ENCODE assay signal across 33 cellular contexts in genomic region chr11:71482746-71483364, GRCh38. TPM values are rescaled to one million over a fixed set of nuclear protein-coding genes. Genes with fewer than 3 reads are reported as not detected.
"Had no signal": no experiment of that assay in that cellular context is flagged by ENCODE, and none has a peak within 500 bp of the region (broad histone marks: within the 10 kb centered on the region; RNA-seq: fewer than 3 reads in every experiment).

No MANE protein-coding gene starts in this region.

- H3K36me3 ChIP-seq: colonic mucosa, neural progenitor cell, uterus had no signal

- H3K27me3 ChIP-seq: colonic mucosa, esophagus squamous epithelium, heart right ventricle, left lung, neural progenitor cell, tibial nerve, upper lobe of left lung, uterus had no signal

- H3K9me3 ChIP-seq: colonic mucosa, esophagus squamous epithelium, heart right ventricle, left lung, prostate gland, thoracic aorta, tibial nerve, upper lobe of left lung, uterus had no signal

- H3K4me1 ChIP-seq: colonic mucosa, tibial nerve, upper lobe of left lung, uterus had no signal

- H3K9me3 Mint-ChIP-seq: dendritic cell treated with granulocyte-macrophage colony-stimulating factor and Interleukin-4, amounts not matched to agents 40 ng/mL and 50 ng/mL, for 4 days; endodermal cell; memory B cell; nephron; neural progenitor cell; stimulated activated naive B cell treated with anti-CD40 and anti-IgM and Interleukin-4, amounts not matched to agents 10 μg/mL and 1 μg/mL and 100 μg/mL, for 72 hours; stimulated activated naive CD8-positive, alpha-beta T cell treated with anti-CD3 and anti-CD28 coated beads, Interleukin-15, Interleukin-2, amounts not matched to agents 100 ng/mL and 50 ng/mL, for 24 hours had no signal

- H3K27me3 Mint-ChIP-seq: dendritic cell treated with granulocyte-macrophage colony-stimulating factor and Interleukin-4, amounts not matched to agents 40 ng/mL and 50 ng/mL, for 4 days; memory B cell; stimulated activated naive B cell treated with anti-CD40 and anti-IgM and Interleukin-4, amounts not matched to agents 10 μg/mL and 1 μg/mL and 100 μg/mL, for 72 hours; stimulated activated naive CD8-positive, alpha-beta T cell treated with anti-CD3 and anti-CD28 coated beads, Interleukin-15, Interleukin-2, amounts not matched to agents 100 ng/mL and 50 ng/mL, for 24 hours had no signal

- H3K27ac Mint-ChIP-seq: dendritic cell treated with granulocyte-macrophage colony-stimulating factor and Interleukin-4, amounts not matched to agents 40 ng/mL and 50 ng/mL, for 4 days; endodermal cell; memory B cell; nephron; neural progenitor cell; stimulated activated naive B cell treated with anti-CD40 and anti-IgM and Interleukin-4, amounts not matched to agents 10 μg/mL and 1 μg/mL and 100 μg/mL, for 72 hours; stimulated activated naive CD8-positive, alpha-beta T cell treated with anti-CD3 and anti-CD28 coated beads, Interleukin-15, Interleukin-2, amounts not matched to agents 100 ng/mL and 50 ng/mL, for 24 hours had no signal

- DNase-seq: colonic mucosa; effector CD8-positive, alpha-beta T cell; endodermal cell; esophagus squamous epithelium; foreskin melanocyte; glutamatergic neuron; heart right ventricle; hippocampal formation; nucleus accumbens; right cardiac atrium; stimulated activated CD4-positive, alpha-beta T cell treated with anti-CD3 and anti-CD28 coated beads, Interleukin-15, amount 100 ng/mL, for 24 hours; stimulated activated CD4-positive, alpha-beta T cell treated with anti-CD3 and anti-CD28 coated beads, Interleukin-2, amount 100 ng/mL, for 48 hours; stimulated activated naive B cell treated with anti-CD40 and anti-IgM and Interleukin-4, amounts not matched to agents 10 μg/mL and 1 μg/mL and 100 μg/mL, for 72 hours; uterus had no signal

- H3K4me3 Mint-ChIP-seq: dendritic cell treated with granulocyte-macrophage colony-stimulating factor and Interleukin-4, amounts not matched to agents 40 ng/mL and 50 ng/mL, for 4 days; endodermal cell; memory B cell; nephron; neural progenitor cell; stimulated activated naive B cell treated with anti-CD40 and anti-IgM and Interleukin-4, amounts not matched to agents 10 μg/mL and 1 μg/mL and 100 μg/mL, for 72 hours; stimulated activated naive CD8-positive, alpha-beta T cell treated with anti-CD3 and anti-CD28 coated beads, Interleukin-15, Interleukin-2, amounts not matched to agents 100 ng/mL and 50 ng/mL, for 24 hours had no signal

- H3K27ac ChIP-seq: colonic mucosa, heart right ventricle, left lung, neural progenitor cell, prostate gland, skin epidermis, thoracic aorta, tibial nerve, upper lobe of left lung, uterus had no signal

- ATAC-seq: heart right ventricle; left cardiac atrium; left lung; right cardiac atrium; stimulated activated naive B cell treated with anti-CD40 and anti-IgM and Interleukin-4, amounts not matched to agents 10 μg/mL and 1 μg/mL and 100 μg/mL, for 72 hours had no signal

- H3K4me3 ChIP-seq: colonic mucosa, esophagus squamous epithelium, heart right ventricle, left lung, lung, neural progenitor cell, prostate gland, skin epidermis, thoracic aorta, tibial nerve, upper lobe of left lung, uterus had no signal

RNA-seq across cellular contexts. Expression of gene KRTAP5-7, which starts 44.2 kb away (rescaled TPM):
- total RNA-seq: endodermal cell, endothelial cell of umbilical vein, epithelial cell of proximal tubule, kidney epithelial cell, left cardiac atrium, osteocyte, right cardiac atrium, thoracic aorta had no signal

RNA-seq across cellular contexts. Expression of gene KRTAP5-8, which starts 55.0 kb away (rescaled TPM):
- total RNA-seq: cerebellum, endodermal cell, endothelial cell of umbilical vein, epithelial cell of proximal tubule, heart right ventricle, kidney epithelial cell, left cardiac atrium, mononuclear cell, osteocyte, right cardiac atrium had no signal
